ENCODE assay signal across 8 cellular contexts in genomic region chr12:10395390-10395998, GRCh38. TPM values are rescaled to one million over a fixed set of nuclear protein-coding genes. Genes with fewer than 3 reads are reported as not detected.
DNase-seq lines count a peak whose midpoint lies in the region; ATAC-seq, FAIRE-seq and TF ChIP-seq lines count a peak whose summit lies in the region.

No MANE protein-coding gene starts in this region.

- H3K4me1 ChIP-seq in H9 (ENCODE audit: insufficient read depth, low read length) (no peaks in the 10 kb centered on the region; the same call in 1 of the 2 replicates), left lung (peaks cover 0 to 23% of the 10 kb centered on the region in 2 donors)

- H3K36me3 Mint-ChIP-seq in H9 (ENCODE audit: insufficient read depth in 1 of 3, low read depth in 3 of 3): no peaks in the 10 kb centered on the region

- no peak overlapping the region for H3K14ac ChIP-seq in H9 (ENCODE audit: insufficient read depth, low read length)

- no peak overlapping the region for H4K5ac ChIP-seq in H9 (ENCODE audit: insufficient read length, low read depth, low read length)

- H3T11ph ChIP-seq in H9 (ENCODE audit: low read length): no peak overlapping the region

- H3K27me3 ChIP-seq in H9 (ENCODE audit: insufficient read depth, low read length): no peaks in the 10 kb centered on the region
- no peaks in the 10 kb centered on the region for H3K27me3 ChIP-seq in left lung

- H3K79me1 ChIP-seq in H9 (ENCODE audit: insufficient read depth, low read depth, low read length, poor library complexity, severe bottlenecking): no peaks in the 10 kb centered on the region

- no peak overlapping the region for H3K9ac ChIP-seq in H9 (ENCODE audit: extremely low read depth, insufficient read length, low read length)

- no peak overlapping the region for H3K4me2 ChIP-seq in H9 (ENCODE audit: insufficient read depth, insufficient read length, low read length)

- peak; percentile 25 for DNase-seq in GM10248 (ENCODE audit: extremely low spot score)
- DNase-seq in H9: peak; percentile 66
- peak; percentile 95 for DNase-seq in M059J (ENCODE audit: low read depth)
- DNase-seq in amniotic epithelial cell (ENCODE audit: low read depth): peak; percentile 73
- no peak for DNase-seq in left lung
- DNase-seq in urothelium cell line (ENCODE audit: low spot score): peak; percentile 64
- DNase-seq in iPS-NIHi7 (ENCODE audit: extremely low spot score): no peak
- no peak for DNase-seq in NCI-H128 (lab: John Stamatoyannopoulos, UW; ENCODE audit: unreplicated experiment)

- H3K27ac ChIP-seq in H9 (ENCODE audit: insufficient read length, low read depth, low read length): no peak overlapping the region
- peak overlapping the region; percentile 22 to 65 for H3K27ac ChIP-seq in left lung

- no peak overlapping the region for H2BK12ac ChIP-seq in H9 (ENCODE audit: insufficient read length, low read depth, low read length)

- H3K79me2 ChIP-seq in H9 (ENCODE audit: insufficient read depth, low read length): no peaks in the 10 kb centered on the region

- H2BK120ac ChIP-seq in H9 (ENCODE audit: low read depth, low read length, poor library complexity, severe bottlenecking): no peak overlapping the region

- H3K27ac Mint-ChIP-seq in H9: no peak overlapping the region

- ATAC-seq in left lung: peak; percentile 83

- H3K23ac ChIP-seq in H9 (ENCODE audit: insufficient read length, low read depth, low read length): no peak overlapping the region

- no peak overlapping the region for H4K91ac ChIP-seq in H9 (ENCODE audit: insufficient read length, low read depth, low read length)

- no peaks in the 10 kb centered on the region for H3K9me3 Mint-ChIP-seq in H9

- no peak overlapping the region for H3K4ac ChIP-seq in H9 (ENCODE audit: low read depth, low read length)

- H3K36me3 ChIP-seq in left lung: no peaks in the 10 kb centered on the region

- peak; percentile 95 for FAIRE-seq in urothelium cell line (lab: Jason Lieb, UNC)

- WGBS in H9 (ENCODE audit: extremely low coverage, insufficient read length, low lambda C conversion rate): no CpG with 5 or more reads among the region's 6 CpGs

- no peaks in the 10 kb centered on the region for H3K27me3 Mint-ChIP-seq in H9 (ENCODE audit: low read depth)

- H3K18ac ChIP-seq in H9 (ENCODE audit: insufficient read length, low read depth, low read length): no peak overlapping the region

- no peaks in the 10 kb centered on the region for H4K20me1 ChIP-seq in H9 (ENCODE audit: control insufficient read depth, insufficient read depth, insufficient read length)

- H2BK20ac ChIP-seq in H9 (ENCODE audit: low read depth, low read length, poor library complexity, severe bottlenecking): no peak overlapping the region

- H3K4me3 ChIP-seq in left lung: no peak overlapping the region

- CTCF ChIA-PET in GM10248 (lab: Yijun Ruan, JAX): no interaction called here

- no peak overlapping the region for H2AK5ac ChIP-seq in H9 (ENCODE audit: insufficient read length, low read length)

- no peak overlapping the region for H3K56ac ChIP-seq in H9 (ENCODE audit: insufficient read length, low read depth, low read length)

- H3K4me1 Mint-ChIP-seq in H9: peaks cover 4% of the 10 kb centered on the region in 2 experiments; a peak in 3 of 4 replicates

- peak overlapping the region; percentile 45 for H2AFZ ChIP-seq in H9 (ENCODE audit: low read length)

- H3K9me3 ChIP-seq in H9 (ENCODE audit: control insufficient read depth, low read depth, low read length): no peaks in the 10 kb centered on the region
- no peaks in the 10 kb centered on the region for H3K9me3 ChIP-seq in left lung

- no peak overlapping the region for H3K4me3 Mint-ChIP-seq in H9

- no peak overlapping the region for H2BK5ac ChIP-seq in H9 (ENCODE audit: insufficient read length, low read length)

- intact Hi-C loops in left lung (cut with DNase I): no loop called here

- H2BK15ac ChIP-seq in H9 (ENCODE audit: low read depth, low read length): no peak overlapping the region

- POLR2A ChIA-PET in GM10248 (lab: Yijun Ruan, JAX): no interaction called here

- no peak overlapping the region for H4K8ac ChIP-seq in H9 (replicated peaks; ENCODE audit: insufficient read length, low read depth, low read length)

- H3K23me2 ChIP-seq in H9 (ENCODE audit: insufficient read length, low read depth, low read length, poor library complexity, severe bottlenecking): no peaks in the 10 kb centered on the region

- TF ChIP-seq CTCF in GM10248 (IDR thresholded peaks at IDR 0.05; ENCODE audit: control extremely low read depth, extremely low read depth, low read depth, missing control alignments): no peak
- TF ChIP-seq CTCF in H9 (conservative IDR thresholded peaks at IDR 0.05): no peak
- no peak for TF ChIP-seq CTCF in left lung (IDR thresholded peaks at IDR 0.05)

RNA-seq across cellular contexts. Expression of gene KLRK1, which starts 5.7 kb away (rescaled TPM):
- total RNA-seq in H9 (2021) (not detected in 2 replicates), left lung (1 to 10 TPM; 2.6 to 4.9 TPM)
- total RNA-seq in M059J (2014; rRNA removed; shearing (Covaris generic)): not detected in 2 replicates

RNA-seq across cellular contexts. Expression of gene KLRC4, which starts 14.1 kb away (rescaled TPM):
- total RNA-seq in H9 (2021) (not detected in 2 replicates), left lung (1 to 10 TPM in 1 of 2 donors, under 1 TPM in 1; 0.38 to 1.3 TPM)
- not detected in 2 replicates for total RNA-seq in M059J (2014; rRNA removed; shearing (Covaris generic))

RNA-seq across cellular contexts. Expression of gene KLRC3, which starts 24.9 kb away (rescaled TPM):
- total RNA-seq in H9 (2021) (not detected in 2 replicates), left lung (not detected)
- not detected in 2 replicates for total RNA-seq in M059J (2014; rRNA removed; shearing (Covaris generic))

RNA-seq across cellular contexts. Expression of gene KLRC2, which starts 40.3 kb away (rescaled TPM):
- total RNA-seq in H9 (2021) (not detected in 2 replicates), left lung (under 1 TPM in 1 of 2 donors, not detected in 1; 0.79 TPM)
- total RNA-seq in M059J (2014; rRNA removed; shearing (Covaris generic)): not detected in 2 replicates

RNA-seq across cellular contexts. Expression of gene KLRC1, which starts 57.7 kb away (rescaled TPM):
- not detected in 2 replicates for total RNA-seq in H9 (2021)
- total RNA-seq in M059J (2014; rRNA removed; shearing (Covaris generic)): not detected in 2 replicates
- 1 to 10 TPM in 1 of 2 donors, under 1 TPM in 1; 0.58 to 1.3 TPM for total RNA-seq in left lung

Comparison
In these comparisons a context has a peak if more than half of its experiments do, and no peak if none do; other contexts are left out.
1. DNase-seq: peak in GM10248 (single experiment), H9 (single experiment), M059J (single experiment), amniotic epithelial cell (single experiment) and urothelium cell line (single experiment); none in left lung (0 of 2), iPS-NIHi7 (single experiment) and NCI-H128 (single experiment).